ENCODE assay signal across 1 cellular context in the genomic region with DNA sequence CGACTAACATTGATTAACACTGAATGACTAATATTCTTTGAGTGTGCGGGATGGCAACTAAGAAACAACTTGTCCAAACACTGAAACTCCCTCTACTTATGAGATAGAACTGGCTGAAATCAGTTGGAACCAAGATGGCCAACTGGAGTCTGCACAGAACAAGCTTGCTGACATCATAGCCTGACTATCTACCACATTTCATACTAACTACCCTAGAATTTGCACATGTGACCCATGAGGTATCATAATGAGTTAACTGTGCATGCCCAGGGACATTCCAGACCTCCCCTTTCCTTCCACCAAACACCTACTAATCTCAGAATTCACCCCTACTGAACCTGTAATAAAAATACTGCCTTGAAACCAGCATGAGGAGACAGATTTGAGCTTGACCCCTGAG.
A peak's percentile ranks its signal among the peaks of the same experiment; 100 is the strongest.
TF ChIP-seq lines count a peak whose summit lies in the region.

No MANE protein-coding gene starts in this region.

TF ChIP-seq in GM12878, 131 proteins besides CTCF, POLR2A, EP300 and RAD21 (continued from another document):
- TF ChIP-seq, protein P1, sequence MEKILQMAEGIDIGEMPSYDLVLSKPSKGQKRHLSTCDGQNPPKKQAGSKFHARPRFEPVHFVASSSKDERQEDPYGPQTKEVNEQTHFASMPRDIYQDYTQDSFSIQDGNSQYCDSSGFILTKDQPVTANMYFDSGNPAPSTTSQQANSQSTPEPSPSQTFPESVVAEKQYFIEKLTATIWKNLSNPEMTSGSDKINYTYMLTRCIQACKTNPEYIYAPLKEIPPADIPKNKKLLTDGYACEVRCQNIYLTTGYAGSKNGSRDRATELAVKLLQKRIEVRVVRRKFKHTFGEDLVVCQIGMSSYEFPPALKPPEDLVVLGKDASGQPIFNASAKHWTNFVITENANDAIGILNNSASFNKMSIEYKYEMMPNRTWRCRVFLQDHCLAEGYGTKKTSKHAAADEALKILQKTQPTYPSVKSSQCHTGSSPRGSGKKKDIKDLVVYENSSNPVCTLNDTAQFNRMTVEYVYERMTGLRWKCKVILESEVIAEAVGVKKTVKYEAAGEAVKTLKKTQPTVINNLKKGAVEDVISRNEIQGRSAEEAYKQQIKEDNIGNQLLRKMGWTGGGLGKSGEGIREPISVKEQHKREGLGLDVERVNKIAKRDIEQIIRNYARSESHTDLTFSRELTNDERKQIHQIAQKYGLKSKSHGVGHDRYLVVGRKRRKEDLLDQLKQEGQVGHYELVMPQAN (conservative IDR thresholded peaks at IDR 0.05) = no peak
- no peak for TF ChIP-seq MYB (IDR thresholded peaks at IDR 0.05; ENCODE audit: borderline replicate concordance, low read depth, low read length)
- peak; percentile 38; the same call in 1 of the 2 replicates for TF ChIP-seq RUNX3 (IDR thresholded peaks at IDR 0.05; ENCODE audit: low read length)
